19 cellular contexts compared by ENCODE assay signal in the genomic region with DNA sequence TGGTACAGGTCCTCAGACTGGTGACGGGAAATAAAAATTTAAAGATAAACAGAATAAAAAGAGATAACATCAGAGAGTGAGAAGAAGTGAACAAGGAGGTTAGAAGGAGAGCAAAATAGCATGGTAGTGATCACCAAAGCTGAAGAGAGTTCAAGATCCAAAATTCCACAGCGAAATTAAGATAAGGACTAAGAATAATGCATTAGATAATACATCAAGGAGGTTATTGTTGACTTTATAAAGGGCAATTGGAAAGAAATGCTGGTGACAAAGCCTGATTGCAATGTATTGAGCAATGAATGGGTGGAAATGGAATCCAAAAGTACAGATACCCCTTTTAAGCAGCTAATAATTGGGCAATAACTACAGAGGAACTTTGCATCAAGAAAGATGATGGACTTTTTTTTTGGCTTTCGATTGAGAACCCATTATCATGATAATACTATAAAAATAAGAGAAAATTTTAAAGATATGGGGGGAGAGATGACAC.
DNase-seq lines count a peak whose midpoint lies in the region; ATAC-seq and TF ChIP-seq lines count a peak whose summit lies in the region.
"Had no signal": no experiment of that assay in that cellular context is flagged by ENCODE, and none has a peak within 500 bp of the region (broad histone marks: within the 10 kb centered on the region; RNA-seq: fewer than 3 reads in every experiment).

No MANE protein-coding gene starts in this region.

- CTCF ChIA-PET in naive thymus-derived CD4-positive, alpha-beta T cell (lab: Charles Lee): no interaction called here

- no peaks in the 10 kb centered on the region for H3K9me3 ChIP-seq in thoracic aorta
- no peaks in the 10 kb centered on the region for H3K9me3 ChIP-seq in naive thymus-derived CD4-positive, alpha-beta T cell (ENCODE audit: control insufficient read depth in 2 of 3, low read length in 3 of 3)
- H3K9me3 ChIP-seq: BLaER1 had no signal

- peak; percentile 9 for DNase-seq in HCEC 1CT
- DNase-seq in amniotic epithelial cell (ENCODE audit: low read depth): peak; percentile 11
- peak; percentile 39 for DNase-seq in fibroblast of gingiva (ENCODE audit: low read depth)
- no peak for DNase-seq in thoracic aorta (ENCODE audit: low spot score)
- DNase-seq in naive thymus-derived CD4-positive, alpha-beta T cell: no peak
- no peak for DNase-seq in stimulated activated naive CD8-positive, alpha-beta T cell treated with anti-CD3 and anti-CD28 coated beads, Interleukin-15, Interleukin-2, amounts not matched to agents 100 U/mL and 50 U/mL, for 24 hours
- DNase-seq: CD8-positive, alpha-beta memory T cell; DMS 273 treated with DMSO at 0.1 percent for 48 hours; KBM-7; NCI-H1092; NCI-H1694; NCI-H748 treated with DMSO at 0.1 percent for 48 hours had no signal

- H3K4me1 Mint-ChIP-seq in naive thymus-derived CD4-positive, alpha-beta T cell: no peaks in the 10 kb centered on the region
- H3K4me1 Mint-ChIP-seq: CD8-positive, alpha-beta memory T cell; GM23338 had no signal

- H3K27me3 ChIP-seq in thoracic aorta (replicated peaks; ENCODE audit: insufficient read depth): no peaks in the 10 kb centered on the region
- no peaks in the 10 kb centered on the region for H3K27me3 ChIP-seq in naive thymus-derived CD4-positive, alpha-beta T cell (ENCODE audit: control insufficient read depth in 2 of 2, insufficient read depth in 2 of 2, low read length in 2 of 2)
- H3K27me3 ChIP-seq: BLaER1 had no signal

- H3K27me3 Mint-ChIP-seq in naive thymus-derived CD4-positive, alpha-beta T cell: peaks cover 0 to 4% (median 0%) of the 10 kb centered on the region in 5 donors
- H3K27me3 Mint-ChIP-seq: CD8-positive, alpha-beta memory T cell had no signal

- ATAC-seq in thoracic aorta (ENCODE audit: insufficient number of reproducible peaks, low FRiP score, low read depth) (no peak), GM21423 (IDR thresholded peaks at IDR 0.05; ENCODE audit: unreplicated experiment) (no peak)
- ATAC-seq in naive thymus-derived CD4-positive, alpha-beta T cell: no peak
- ATAC-seq in stimulated activated naive CD8-positive, alpha-beta T cell treated with anti-CD3 and anti-CD28 coated beads, Interleukin-15, Interleukin-2, amounts not matched to agents 100 U/mL and 50 U/mL, for 24 hours: no peak
- ATAC-seq: GM23338, Panc1, Right ventricle myocardium inferior had no signal

- H3K4me3 Mint-ChIP-seq in naive thymus-derived CD4-positive, alpha-beta T cell: no peak overlapping the region
- H3K4me3 Mint-ChIP-seq: CD8-positive, alpha-beta memory T cell; GM23338 had no signal

- no peak for TF ChIP-seq CTCF in thoracic aorta (IDR thresholded peaks at IDR 0.05)

- no peaks in the 10 kb centered on the region for H3K36me3 ChIP-seq in thoracic aorta
- no peaks in the 10 kb centered on the region for H3K36me3 ChIP-seq in naive thymus-derived CD4-positive, alpha-beta T cell (ENCODE audit: control insufficient read depth in 2 of 3, insufficient read depth in 3 of 3, low read length in 3 of 3)
- H3K36me3 ChIP-seq: BLaER1 had no signal

- no peak overlapping the region for H3K27ac Mint-ChIP-seq in naive thymus-derived CD4-positive, alpha-beta T cell
- H3K27ac Mint-ChIP-seq: CD8-positive, alpha-beta memory T cell; GM23338 had no signal

- peak overlapping the region; percentile 44 to 58 for H3K27ac ChIP-seq in thoracic aorta
- no peak overlapping the region for H3K27ac ChIP-seq in naive thymus-derived CD4-positive, alpha-beta T cell (ENCODE audit: low read depth, low read length)
- H3K27ac ChIP-seq: BLaER1, HL-60, SK-N-MC had no signal

- H3K36me3 Mint-ChIP-seq in naive thymus-derived CD4-positive, alpha-beta T cell: no peaks in the 10 kb centered on the region
- H3K36me3 Mint-ChIP-seq: CD8-positive, alpha-beta memory T cell had no signal

- peak overlapping the region; percentile 11 for H3K4me3 ChIP-seq in thoracic aorta
- H3K4me3 ChIP-seq in naive thymus-derived CD4-positive, alpha-beta T cell (ENCODE audit: low read length): no peak overlapping the region
- H3K4me3 ChIP-seq: BLaER1, GM23338, SK-N-MC had no signal

- H3K9me3 Mint-ChIP-seq in naive thymus-derived CD4-positive, alpha-beta T cell: peaks cover 0 to 3% (median 0%) of the 10 kb centered on the region in 11 donors
- H3K9me3 Mint-ChIP-seq: GM23338 had no signal

- POLR2A ChIA-PET in naive thymus-derived CD4-positive, alpha-beta T cell (lab: Charles Lee): no interaction called here

- H3K4me1 ChIP-seq in thoracic aorta (ENCODE audit: control insufficient read depth in 1 of 2, low read depth in 2 of 2): peaks cover 25 to 47% of the 10 kb centered on the region in 2 donors
- no peaks in the 10 kb centered on the region for H3K4me1 ChIP-seq in naive thymus-derived CD4-positive, alpha-beta T cell (ENCODE audit: control insufficient read depth in 2 of 2, insufficient read depth in 2 of 2, low read length in 2 of 2)
- H3K4me1 ChIP-seq: BLaER1 had no signal

- intact Hi-C loops in naive thymus-derived CD4-positive, alpha-beta T cell (cut with micrococcal nuclease): no loop called here

Comparison
In these comparisons a context has a peak if more than half of its experiments do, and no peak if none do; other contexts are left out.
1. DNase-seq: peak in HCEC 1CT (single experiment), amniotic epithelial cell (single experiment) and fibroblast of gingiva (single experiment); none in thoracic aorta (single experiment), naive thymus-derived CD4-positive, alpha-beta T cell (0 of 9) and stimulated activated naive CD8-positive, alpha-beta T cell treated with anti-CD3 and anti-CD28 coated beads, Interleukin-15, Interleukin-2, amounts not matched to agents 100 U/mL and 50 U/mL, for 24 hours (single experiment).